ENCODE assay signal across 8 cellular contexts in the genomic region with DNA sequence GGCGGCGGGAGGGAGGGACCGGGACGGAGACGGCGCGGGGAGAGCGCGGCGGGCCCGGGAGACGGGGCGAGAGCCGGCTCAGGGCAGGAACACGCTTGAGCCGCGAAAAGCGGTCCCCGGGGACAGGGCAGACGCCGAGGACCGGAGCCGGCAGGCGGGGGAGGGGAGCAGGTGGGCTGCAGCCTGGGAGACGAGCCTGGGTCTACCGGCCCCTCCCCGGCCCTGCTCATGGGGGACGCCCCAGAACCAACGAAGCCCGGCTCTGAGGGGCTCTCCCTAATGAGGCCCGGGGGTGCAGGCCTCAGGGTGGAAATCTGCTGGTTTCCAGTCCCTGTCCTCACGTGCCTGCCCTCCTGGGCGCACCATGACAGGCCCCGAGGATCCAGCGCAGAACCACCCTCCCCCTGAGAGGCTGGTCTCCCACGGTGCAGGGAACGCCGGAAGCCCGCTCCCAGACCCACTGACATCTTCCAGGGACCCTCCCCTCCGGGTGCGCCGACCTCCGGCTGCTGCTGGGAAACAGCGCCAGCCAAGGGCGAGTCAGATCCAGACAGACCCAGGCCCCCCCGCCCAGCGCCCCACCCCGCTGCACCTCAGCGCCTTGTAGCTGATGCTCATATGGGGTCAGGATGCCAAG. TPM values are rescaled to one million over a fixed set of nuclear protein-coding genes. Genes with fewer than 3 reads are reported as not detected.
A peak's percentile ranks its signal among the peaks of the same experiment; 100 is the strongest.
DNase-seq lines count a peak whose midpoint lies in the region; TF ChIP-seq lines count a peak whose summit lies in the region.
"Had no signal": no experiment of that assay in that cellular context is flagged by ENCODE, and none has a peak within 500 bp of the region (broad histone marks: within the 10 kb centered on the region; RNA-seq: fewer than 3 reads in every experiment).

No MANE protein-coding gene starts in this region.

- H4K12ac ChIP-seq in trophoblast cell (ENCODE audit: low read depth, low read length): no peak overlapping the region

- H4K91ac ChIP-seq in trophoblast cell (ENCODE audit: low read depth, low read length): no peak overlapping the region

- H3K36me3 ChIP-seq in trophoblast cell (ENCODE audit: control insufficient read depth in 1 of 2, insufficient read depth in 2 of 2, low read length in 2 of 2): peaks cover 0 to 6% of the 10 kb centered on the region in 2 experiments

- H3K9me3 ChIP-seq in trophoblast cell (ENCODE audit: insufficient read depth, low read depth, low read length): peaks cover 3% of the 10 kb centered on the region
- H3K9me3 ChIP-seq: mucosa of descending colon had no signal

- no peaks in the 10 kb centered on the region for H3K9me3 Mint-ChIP-seq in dendritic cell treated with granulocyte-macrophage colony-stimulating factor and Interleukin-4, amounts not matched to agents 40 ng/mL and 50 ng/mL, for 4 days
- peaks cover 2% of the 10 kb centered on the region for H3K9me3 Mint-ChIP-seq in activated T-helper 2 cell treated with anti-CD3 and anti-CD28 coated beads, Interferon-gamma antibody, Interleukin-2, Interleukin-4, amounts not matched to agents 10 μg/mL and 5 μg/mL and 100 μg/mL, durations not matched to agents 14 hours and 24 hours and 36 hours
- H3K9me3 Mint-ChIP-seq: stimulated activated naive CD8-positive, alpha-beta T cell treated with anti-CD3 and anti-CD28 coated beads, Interleukin-15, Interleukin-2, amounts not matched to agents 100 ng/mL and 50 ng/mL, for 24 hours had no signal

- H3K4ac ChIP-seq in trophoblast cell (ENCODE audit: low read depth, low read length): no peak overlapping the region

- H3K9ac ChIP-seq in trophoblast cell (ENCODE audit: low read length): no peak overlapping the region

- no peaks in the 10 kb centered on the region for H3K27me3 ChIP-seq in trophoblast cell (ENCODE audit: insufficient read depth, low read length)

- H3K36me3 Mint-ChIP-seq in dendritic cell treated with granulocyte-macrophage colony-stimulating factor and Interleukin-4, amounts not matched to agents 40 ng/mL and 50 ng/mL, for 4 days (ENCODE audit: low read depth): no peaks in the 10 kb centered on the region
- no peaks in the 10 kb centered on the region for H3K36me3 Mint-ChIP-seq in activated T-helper 2 cell treated with anti-CD3 and anti-CD28 coated beads, Interferon-gamma antibody, Interleukin-2, Interleukin-4, amounts not matched to agents 10 μg/mL and 5 μg/mL and 100 μg/mL, durations not matched to agents 14 hours and 24 hours and 36 hours (ENCODE audit: low read depth)

- no peak overlapping the region for H3K14ac ChIP-seq in trophoblast cell (ENCODE audit: low read length)

- DNase-seq in trophoblast cell (no peak), OCI-M1 (lab: John Stamatoyannopoulos, UW) (no peak)
- no peak for DNase-seq in activated T-helper 2 cell treated with anti-CD3 and anti-CD28 coated beads, Interferon-gamma antibody, Interleukin-2, Interleukin-4, amounts not matched to agents 10 μg/mL and 5 μg/mL and 100 μg/mL, durations not matched to agents 14 hours and 24 hours and 36 hours (ENCODE audit: low spot score)
- DNase-seq in activated CD4-positive, CD25-positive, alpha-beta regulatory T cell (lab: John Stamatoyannopoulos, UW): no peak
- DNase-seq: mucosa of descending colon had no signal

- H3K18ac ChIP-seq in trophoblast cell (ENCODE audit: low read length): no peak overlapping the region

- no peak overlapping the region for H2AK5ac ChIP-seq in trophoblast cell (ENCODE audit: low read length)

- no peak overlapping the region for H2AFZ ChIP-seq in trophoblast cell (ENCODE audit: insufficient read depth, low read length, poor library complexity)

- H3K4me2 ChIP-seq in trophoblast cell (ENCODE audit: low read length): peak overlapping the region; percentile 54

- H3K4me3 ChIP-seq in trophoblast cell (ENCODE audit: low read depth, low read length): peak overlapping the region; percentile 60
- H3K4me3 ChIP-seq: mucosa of descending colon had no signal

- H3K4me1 ChIP-seq in trophoblast cell (ENCODE audit: control insufficient read depth in 1 of 2, insufficient read depth in 2 of 2, low read length in 2 of 2): peaks cover 8 to 9% of the 10 kb centered on the region in 2 experiments

- peaks cover 12% of the 10 kb centered on the region for H3K4me1 Mint-ChIP-seq in dendritic cell treated with granulocyte-macrophage colony-stimulating factor and Interleukin-4, amounts not matched to agents 40 ng/mL and 50 ng/mL, for 4 days (ENCODE audit: low read depth)
- peaks cover 2% of the 10 kb centered on the region for H3K4me1 Mint-ChIP-seq in activated T-helper 2 cell treated with anti-CD3 and anti-CD28 coated beads, Interferon-gamma antibody, Interleukin-2, Interleukin-4, amounts not matched to agents 10 μg/mL and 5 μg/mL and 100 μg/mL, durations not matched to agents 14 hours and 24 hours and 36 hours (ENCODE audit: low read depth)

- TF ChIP-seq RAD21 in Ishikawa (IDR thresholded peaks at IDR 0.05; ENCODE audit: low read depth): no peak

- no peak overlapping the region for H3K27ac Mint-ChIP-seq in dendritic cell treated with granulocyte-macrophage colony-stimulating factor and Interleukin-4, amounts not matched to agents 40 ng/mL and 50 ng/mL, for 4 days
- H3K27ac Mint-ChIP-seq in activated T-helper 2 cell treated with anti-CD3 and anti-CD28 coated beads, Interferon-gamma antibody, Interleukin-2, Interleukin-4, amounts not matched to agents 10 μg/mL and 5 μg/mL and 100 μg/mL, durations not matched to agents 14 hours and 24 hours and 36 hours: no peak overlapping the region
- H3K27ac Mint-ChIP-seq: stimulated activated naive CD8-positive, alpha-beta T cell treated with anti-CD3 and anti-CD28 coated beads, Interleukin-15, Interleukin-2, amounts not matched to agents 100 ng/mL and 50 ng/mL, for 24 hours had no signal

- H3K23ac ChIP-seq in trophoblast cell (ENCODE audit: low read length): no peak overlapping the region

- no peak overlapping the region for H2BK12ac ChIP-seq in trophoblast cell (ENCODE audit: low read length)

- no peak for TF ChIP-seq EP300 in Ishikawa (IDR thresholded peaks at IDR 0.05; ENCODE audit: borderline replicate concordance)

- WGBS in trophoblast cell (ENCODE audit: extremely low coverage, insufficient coverage, insufficient read length): no CpG with 5 or more reads among the region's 49 CpGs

- no peak overlapping the region for H2BK120ac ChIP-seq in trophoblast cell (ENCODE audit: insufficient read depth, low read length, poor library complexity)

- peak overlapping the region; percentile 59 for H3K4me3 Mint-ChIP-seq in dendritic cell treated with granulocyte-macrophage colony-stimulating factor and Interleukin-4, amounts not matched to agents 40 ng/mL and 50 ng/mL, for 4 days
- no peak overlapping the region for H3K4me3 Mint-ChIP-seq in activated T-helper 2 cell treated with anti-CD3 and anti-CD28 coated beads, Interferon-gamma antibody, Interleukin-2, Interleukin-4, amounts not matched to agents 10 μg/mL and 5 μg/mL and 100 μg/mL, durations not matched to agents 14 hours and 24 hours and 36 hours (ENCODE audit: low read depth)
- H3K4me3 Mint-ChIP-seq: stimulated activated naive CD8-positive, alpha-beta T cell treated with anti-CD3 and anti-CD28 coated beads, Interleukin-15, Interleukin-2, amounts not matched to agents 100 ng/mL and 50 ng/mL, for 24 hours had no signal

- peaks cover 75% of the 10 kb centered on the region for H3K27me3 Mint-ChIP-seq in dendritic cell treated with granulocyte-macrophage colony-stimulating factor and Interleukin-4, amounts not matched to agents 40 ng/mL and 50 ng/mL, for 4 days
- H3K27me3 Mint-ChIP-seq in activated T-helper 2 cell treated with anti-CD3 and anti-CD28 coated beads, Interferon-gamma antibody, Interleukin-2, Interleukin-4, amounts not matched to agents 10 μg/mL and 5 μg/mL and 100 μg/mL, durations not matched to agents 14 hours and 24 hours and 36 hours (ENCODE audit: low read depth): peaks cover 22% of the 10 kb centered on the region

- intact Hi-C loops in dendritic cell treated with granulocyte-macrophage colony-stimulating factor and Interleukin-4, amounts not matched to agents 40 ng/mL and 50 ng/mL, for 4 days (cut with micrococcal nuclease): no loop called here
- intact Hi-C loops in activated T-helper 2 cell treated with anti-CD3 and anti-CD28 coated beads, Interferon-gamma antibody, Interleukin-2, Interleukin-4, amounts not matched to agents 10 μg/mL and 5 μg/mL and 100 μg/mL, durations not matched to agents 14 hours and 24 hours and 36 hours (cut with micrococcal nuclease): no loop called here

- H4K8ac ChIP-seq in trophoblast cell (ENCODE audit: low read depth, low read length): no peak overlapping the region

- no peak overlapping the region for H3K27ac ChIP-seq in trophoblast cell (ENCODE audit: low read depth, low read length)

- H3K79me1 ChIP-seq in trophoblast cell (ENCODE audit: low read length): no peaks in the 10 kb centered on the region

- H2BK5ac ChIP-seq in trophoblast cell (ENCODE audit: low read depth, low read length, poor library complexity): no peak overlapping the region

- no peaks in the 10 kb centered on the region for H3K79me2 ChIP-seq in trophoblast cell (ENCODE audit: control insufficient read depth, insufficient read depth, low read length, poor library complexity)

TF ChIP-seq in Ishikawa, 13 proteins besides CTCF, POLR2A, EP300 and RAD21 (continues in another document):
- TF ChIP-seq YY1 (IDR thresholded peaks at IDR 0.05; ENCODE audit: low read depth): no peak
- no peak for TF ChIP-seq FOXM1 (IDR thresholded peaks at IDR 0.05; ENCODE audit: borderline replicate concordance, low read depth)
- TF ChIP-seq TEAD4 (IDR thresholded peaks at IDR 0.05): no peak

RNA-seq across cellular contexts. Expression of a gene that starts 0.6 kb away (rescaled TPM):
- 30.0 and 32.8 TPM in 2 replicates for polyA plus RNA-seq in trophoblast cell (2013)
- 1.4 and 2.4 TPM in 2 replicates for total RNA-seq in activated T-helper 2 cell treated with anti-CD3 and anti-CD28 coated beads, Interferon-gamma antibody, Interleukin-2, Interleukin-4, amounts not matched to agents 10 μg/mL and 5 μg/mL and 100 μg/mL, durations not matched to agents 14 hours and 24 hours and 36 hours

RNA-seq across cellular contexts. Expression of a gene that starts 21.1 kb away (rescaled TPM):
- 330 and 341 TPM in 2 replicates for polyA plus RNA-seq in trophoblast cell (2013)
- 135 and 143 TPM in 2 replicates for total RNA-seq in activated T-helper 2 cell treated with anti-CD3 and anti-CD28 coated beads, Interferon-gamma antibody, Interleukin-2, Interleukin-4, amounts not matched to agents 10 μg/mL and 5 μg/mL and 100 μg/mL, durations not matched to agents 14 hours and 24 hours and 36 hours

RNA-seq across cellular contexts. Expression of a gene that starts 27.0 kb away (rescaled TPM):
- 0.21 and 0.22 TPM in 2 replicates for polyA plus RNA-seq in trophoblast cell (2013)
- not detected in 2 replicates for total RNA-seq in activated T-helper 2 cell treated with anti-CD3 and anti-CD28 coated beads, Interferon-gamma antibody, Interleukin-2, Interleukin-4, amounts not matched to agents 10 μg/mL and 5 μg/mL and 100 μg/mL, durations not matched to agents 14 hours and 24 hours and 36 hours

RNA-seq across cellular contexts. Expression of a gene that starts 37.7 kb away (rescaled TPM):
- polyA plus RNA-seq in trophoblast cell (2013): 0.03 TPM in 1 of 2 replicates, not detected in the other
- 0.32 and 0.46 TPM in 2 replicates for total RNA-seq in activated T-helper 2 cell treated with anti-CD3 and anti-CD28 coated beads, Interferon-gamma antibody, Interleukin-2, Interleukin-4, amounts not matched to agents 10 μg/mL and 5 μg/mL and 100 μg/mL, durations not matched to agents 14 hours and 24 hours and 36 hours

RNA-seq across cellular contexts. Expression of a gene that starts 48.1 kb away (rescaled TPM):
- polyA plus RNA-seq in trophoblast cell (2013): not detected in 2 replicates
- not detected in 2 replicates for total RNA-seq in activated T-helper 2 cell treated with anti-CD3 and anti-CD28 coated beads, Interferon-gamma antibody, Interleukin-2, Interleukin-4, amounts not matched to agents 10 μg/mL and 5 μg/mL and 100 μg/mL, durations not matched to agents 14 hours and 24 hours and 36 hours
